ENCODE assay signal across 27 cellular contexts in genomic region chr2:218826791-218827190, GRCh38. TPM values are rescaled to one million over a fixed set of nuclear protein-coding genes. Genes with fewer than 3 reads are reported as not detected.
"Had no signal": no experiment of that assay in that cellular context is flagged by ENCODE, and none has a peak within 500 bp of the region (broad histone marks: within the 10 kb centered on the region; RNA-seq: fewer than 3 reads in every experiment).

No MANE protein-coding gene starts in this region.

- H3K36me3 ChIP-seq: brain microvascular endothelial cell, cardiac muscle cell, MG63 had no signal

- H3K4me3 Mint-ChIP-seq: activated CD4-positive, alpha-beta memory T cell treated with anti-CD3 and anti-CD28 coated beads, Interleukin-2, amount 10 ng/mL, durations not matched to agents 7 days and 5 days; activated CD4-positive, alpha-beta T cell treated with anti-CD3 and anti-CD28 coated beads, Interleukin-2, amount 10 ng/mL, durations not matched to agents 7 days and 5 days; activated naive CD4-positive, alpha-beta T cell treated with anti-CD3 and anti-CD28 coated beads, Interleukin-2, amount 10 ng/mL, durations not matched to agents 7 days and 5 days; activated naive CD8-positive, alpha-beta T cell treated with anti-CD3 and anti-CD28 coated beads for 36 hours; activated T-cell treated with anti-CD3 and anti-CD28 coated beads, Interleukin-2, amount 50 U/mL, for 72 hours had no signal

- H3K9me3 ChIP-seq: MG63 had no signal

- H3K27ac Mint-ChIP-seq: activated CD4-positive, alpha-beta memory T cell treated with anti-CD3 and anti-CD28 coated beads, Interleukin-2, amount 10 ng/mL, durations not matched to agents 7 days and 5 days; activated CD4-positive, alpha-beta T cell treated with anti-CD3 and anti-CD28 coated beads, Interleukin-2, amount 10 ng/mL, durations not matched to agents 7 days and 5 days; activated naive CD4-positive, alpha-beta T cell treated with anti-CD3 and anti-CD28 coated beads, Interleukin-2, amount 10 ng/mL, durations not matched to agents 7 days and 5 days; activated naive CD8-positive, alpha-beta T cell treated with anti-CD3 and anti-CD28 coated beads for 36 hours; activated T-cell treated with anti-CD3 and anti-CD28 coated beads, Interleukin-2, amount 50 U/mL, for 72 hours; activated T-helper 2 cell treated with anti-CD3 and anti-CD28 coated beads, Interferon-gamma antibody, Interleukin-2, Interleukin-4, amounts not matched to agents 10 μg/mL and 5 μg/mL and 100 μg/mL, durations not matched to agents 14 hours and 24 hours and 36 hours had no signal

- H3K9me3 Mint-ChIP-seq: activated CD4-positive, alpha-beta memory T cell treated with anti-CD3 and anti-CD28 coated beads, Interleukin-2, amount 10 ng/mL, durations not matched to agents 7 days and 5 days; activated CD4-positive, alpha-beta T cell treated with anti-CD3 and anti-CD28 coated beads, Interleukin-2, amount 10 ng/mL, durations not matched to agents 7 days and 5 days; activated naive CD4-positive, alpha-beta T cell treated with anti-CD3 and anti-CD28 coated beads, Interleukin-2, amount 10 ng/mL, durations not matched to agents 7 days and 5 days; activated naive CD8-positive, alpha-beta T cell treated with anti-CD3 and anti-CD28 coated beads for 36 hours; activated T-cell treated with anti-CD3 and anti-CD28 coated beads, Interleukin-2, amount 50 U/mL, for 72 hours; activated T-helper 2 cell treated with anti-CD3 and anti-CD28 coated beads, Interferon-gamma antibody, Interleukin-2, Interleukin-4, amounts not matched to agents 10 μg/mL and 5 μg/mL and 100 μg/mL, durations not matched to agents 14 hours and 24 hours and 36 hours had no signal

- H3K4me3 ChIP-seq: cardiac muscle cell, MG63, PC-9, SK-N-MC had no signal

- ATAC-seq: activated T-cell treated with anti-CD3 and anti-CD28 coated beads, Interleukin-2, amount 50 U/mL, for 72 hours had no signal

- H3K4me1 Mint-ChIP-seq: activated CD4-positive, alpha-beta memory T cell treated with anti-CD3 and anti-CD28 coated beads, Interleukin-2, amount 10 ng/mL, durations not matched to agents 7 days and 5 days; activated CD4-positive, alpha-beta T cell treated with anti-CD3 and anti-CD28 coated beads, Interleukin-2, amount 10 ng/mL, durations not matched to agents 7 days and 5 days; activated naive CD4-positive, alpha-beta T cell treated with anti-CD3 and anti-CD28 coated beads, Interleukin-2, amount 10 ng/mL, durations not matched to agents 7 days and 5 days; activated naive CD8-positive, alpha-beta T cell treated with anti-CD3 and anti-CD28 coated beads for 36 hours had no signal

- H3K27me3 ChIP-seq: cardiac muscle cell, MG63 had no signal

- H3K27ac ChIP-seq: brain microvascular endothelial cell, cardiac muscle cell, PC-9, SK-N-MC, VCaP had no signal

- H3K36me3 Mint-ChIP-seq: activated naive CD4-positive, alpha-beta T cell treated with anti-CD3 and anti-CD28 coated beads, Interleukin-2, amount 10 ng/mL, durations not matched to agents 7 days and 5 days; activated naive CD8-positive, alpha-beta T cell treated with anti-CD3 and anti-CD28 coated beads for 36 hours had no signal

- DNase-seq: activated CD4-positive, alpha-beta memory T cell treated with anti-CD3 and anti-CD28 coated beads, Interleukin-2, amount 10 ng/mL, durations not matched to agents 7 days and 5 days; activated CD4-positive, alpha-beta T cell treated with anti-CD3 and anti-CD28 coated beads, Interleukin-2, amount 10 ng/mL, durations not matched to agents 7 days and 5 days; activated CD4-positive, CD25-positive, alpha-beta regulatory T cell; activated gamma-delta T cell treated with Interleukin-2 at 50 U/mL for 16 hours; activated naive CD4-positive, alpha-beta T cell treated with anti-CD3 and anti-CD28 coated beads, Interleukin-2, amount 10 ng/mL, durations not matched to agents 7 days and 5 days; activated naive CD8-positive, alpha-beta T cell treated with anti-CD3 and anti-CD28 coated beads for 36 hours; activated T-cell treated with anti-CD3 and anti-CD28 coated beads for 4 hours; activated T-cell treated with anti-CD3 and anti-CD28 coated beads, Interleukin-2, amount 50 U/mL, for 72 hours; brain microvascular endothelial cell; MG63; NCI-H1092 treated with DMSO at 0.1 percent for 48 hours; NCI-H1417 treated with DMSO at 0.1 percent for 48 hours; NCI-H1694; NCI-H2029; NCI-H345; NCI-H510A; NCI-H526 treated with DMSO at 0.1 percent for 48 hours; NCI-H82; PC-9; T-helper 1 cell had no signal

RNA-seq across cellular contexts. Expression of gene PRKAG3, which starts 4.8 kb away (rescaled TPM):
- total RNA-seq: activated CD4-positive, alpha-beta memory T cell treated with anti-CD3 and anti-CD28 coated beads, Interleukin-2, amount 10 ng/mL, durations not matched to agents 7 days and 5 days; activated CD4-positive, alpha-beta T cell treated with anti-CD3 and anti-CD28 coated beads, Interleukin-2, amount 10 ng/mL, durations not matched to agents 7 days and 5 days; activated CD8-positive, alpha-beta memory T cell treated with anti-CD3 and anti-CD28 coated beads for 36 hours; activated naive CD8-positive, alpha-beta T cell treated with anti-CD3 and anti-CD28 coated beads for 36 hours; activated T-cell treated with anti-CD3 and anti-CD28 coated beads, Interleukin-2, amount 50 U/mL, for 72 hours; activated T-helper 2 cell treated with anti-CD3 and anti-CD28 coated beads, Interferon-gamma antibody, Interleukin-2, Interleukin-4, amounts not matched to agents 10 μg/mL and 5 μg/mL and 100 μg/mL, durations not matched to agents 14 hours and 24 hours and 36 hours; cardiac muscle cell; PC-9; RPMI7951; T-helper 2 cell treated with Interferon-gamma antibody and Interleukin-4, amounts not matched to agents 100 ng/mL and 5 ng/mL, for 36 hours had no signal

RNA-seq across cellular contexts. Expression of gene WNT6, which starts 32.8 kb away (rescaled TPM):
- total RNA-seq: activated CD4-positive, alpha-beta memory T cell treated with anti-CD3 and anti-CD28 coated beads, Interleukin-2, amount 10 ng/mL, durations not matched to agents 7 days and 5 days; activated CD4-positive, alpha-beta T cell treated with anti-CD3 and anti-CD28 coated beads, Interleukin-2, amount 10 ng/mL, durations not matched to agents 7 days and 5 days; activated T-helper 2 cell treated with anti-CD3 and anti-CD28 coated beads, Interferon-gamma antibody, Interleukin-2, Interleukin-4, amounts not matched to agents 10 μg/mL and 5 μg/mL and 100 μg/mL, durations not matched to agents 14 hours and 24 hours and 36 hours; cardiac muscle cell; T-helper 2 cell treated with Interferon-gamma antibody and Interleukin-4, amounts not matched to agents 100 ng/mL and 5 ng/mL, for 36 hours had no signal

RNA-seq across cellular contexts. Expression of gene CYP27A1, which starts 44.8 kb away (rescaled TPM):
- total RNA-seq: activated CD4-positive, alpha-beta memory T cell treated with anti-CD3 and anti-CD28 coated beads, Interleukin-2, amount 10 ng/mL, durations not matched to agents 7 days and 5 days; activated CD8-positive, alpha-beta memory T cell treated with anti-CD3 and anti-CD28 coated beads for 36 hours; activated naive CD8-positive, alpha-beta T cell treated with anti-CD3 and anti-CD28 coated beads for 36 hours; activated T-helper 2 cell treated with anti-CD3 and anti-CD28 coated beads, Interferon-gamma antibody, Interleukin-2, Interleukin-4, amounts not matched to agents 10 μg/mL and 5 μg/mL and 100 μg/mL, durations not matched to agents 14 hours and 24 hours and 36 hours had no signal

RNA-seq across cellular contexts. Expression of gene WNT10A, which starts 53.9 kb away (rescaled TPM):
- total RNA-seq: cardiac muscle cell had no signal
- polyA plus RNA-seq: cardiac muscle cell had no signal
